Comparison of ENCODE assay signal across 19 cellular contexts in the genomic region with DNA sequence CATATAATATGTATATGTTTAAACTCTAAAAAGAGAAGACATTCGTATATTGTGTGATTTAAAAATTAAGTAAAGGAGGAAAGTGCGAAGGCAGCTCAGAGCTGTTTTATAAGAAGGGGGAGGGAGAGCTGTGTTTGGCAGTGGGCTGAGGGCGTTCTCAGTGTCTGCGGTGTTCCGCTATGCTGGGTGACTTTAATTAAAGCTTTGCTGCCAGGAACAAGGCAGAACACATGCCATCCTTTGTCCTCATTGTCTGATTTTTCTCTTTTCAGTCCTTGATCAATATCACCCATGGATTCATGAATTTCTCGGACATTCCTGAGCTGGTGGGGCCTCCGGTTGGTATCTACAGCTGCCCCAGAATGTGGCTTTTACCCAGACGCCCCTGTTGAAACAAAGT.
"Had no signal": no experiment of that assay in that cellular context is flagged by ENCODE, and none has a peak within 500 bp of the region (broad histone marks: within the 10 kb centered on the region; RNA-seq: fewer than 3 reads in every experiment).

No MANE protein-coding gene starts in this region.

- FAIRE-seq: islet of Langerhans, urothelium cell line had no signal

- H3K4me3 ChIP-seq: gastroesophageal sphincter, heart right ventricle, psoas muscle, right lobe of liver, thyroid gland had no signal

- H3K9me3 Mint-ChIP-seq: activated CD4-positive, alpha-beta memory T cell treated with anti-CD3 and anti-CD28 coated beads, Interleukin-2, amount 10 ng/mL, durations not matched to agents 7 days and 5 days; activated naive CD4-positive, alpha-beta T cell treated with anti-CD3 and anti-CD28 coated beads, Interleukin-2, amount 50 U/mL, for 72 hours; activated T-cell treated with anti-CD3 and anti-CD28 coated beads, Interleukin-2, amount 50 U/mL, for 4 hours; central memory CD8-positive, alpha-beta T cell; naive thymus-derived CD8-positive, alpha-beta T cell; WTC11 had no signal

- H3K9me3 ChIP-seq: gastroesophageal sphincter, heart right ventricle, psoas muscle, right lobe of liver, thyroid gland had no signal

- H3K4me3 Mint-ChIP-seq: activated CD4-positive, alpha-beta memory T cell treated with anti-CD3 and anti-CD28 coated beads, Interleukin-2, amount 10 ng/mL, durations not matched to agents 7 days and 5 days; activated T-cell treated with anti-CD3 and anti-CD28 coated beads, Interleukin-2, amount 50 U/mL, for 4 hours; central memory CD8-positive, alpha-beta T cell; naive thymus-derived CD8-positive, alpha-beta T cell; T-helper 1 cell treated with Interleukin-12 subunit alpha and Interleukin-12 subunit beta and Interleukin-4 antibody, amounts not matched to agents 30 μg/mL and 1 μg/mL, for 36 hours; WTC11 had no signal

- DNase-seq: activated CD4-positive, alpha-beta memory T cell treated with anti-CD3 and anti-CD28 coated beads, Interleukin-2, amount 10 ng/mL, durations not matched to agents 7 days and 5 days; activated CD4-positive, alpha-beta T cell treated with anti-CD3 and anti-CD28 coated beads for 4 hours; activated effector memory CD4-positive, alpha-beta T cell treated with Interleukin-2 at 50 U/mL for 16 hours; activated T-cell treated with anti-CD3 and anti-CD28 coated beads, Interleukin-2, amount 50 U/mL, for 4 hours; brain microvascular endothelial cell; heart right ventricle; naive thymus-derived CD8-positive, alpha-beta T cell; psoas muscle; right lobe of liver; stimulated activated CD4-positive, alpha-beta T cell treated with anti-CD3 and anti-CD28 coated beads, Interleukin-12 subunit alpha, Interleukin-12 subunit beta, amount 100 ng/mL, for 4 hours; stimulated activated CD4-positive, alpha-beta T cell treated with anti-CD3 and anti-CD28 coated beads, Interleukin-2, amount 100 ng/mL, for 24 hours; thyroid gland had no signal

- H3K4me1 ChIP-seq: psoas muscle, right lobe of liver, thyroid gland had no signal

- H3K27me3 Mint-ChIP-seq: central memory CD8-positive, alpha-beta T cell had no signal

- H3K27ac ChIP-seq: brain microvascular endothelial cell, gastroesophageal sphincter, heart right ventricle, psoas muscle, right lobe of liver, thyroid gland had no signal

- H3K36me3 Mint-ChIP-seq: activated naive CD4-positive, alpha-beta T cell treated with anti-CD3 and anti-CD28 coated beads, Interleukin-2, amount 50 U/mL, for 72 hours; naive thymus-derived CD8-positive, alpha-beta T cell; WTC11 had no signal

- H3K4me1 Mint-ChIP-seq: WTC11 had no signal

- H3K27ac Mint-ChIP-seq: activated CD4-positive, alpha-beta memory T cell treated with anti-CD3 and anti-CD28 coated beads, Interleukin-2, amount 10 ng/mL, durations not matched to agents 7 days and 5 days; activated naive CD4-positive, alpha-beta T cell treated with anti-CD3 and anti-CD28 coated beads, Interleukin-2, amount 50 U/mL, for 72 hours; naive thymus-derived CD8-positive, alpha-beta T cell; T-helper 1 cell treated with Interleukin-12 subunit alpha and Interleukin-12 subunit beta and Interleukin-4 antibody, amounts not matched to agents 30 μg/mL and 1 μg/mL, for 36 hours; WTC11 had no signal

- H3K36me3 ChIP-seq: brain microvascular endothelial cell, right lobe of liver, thyroid gland had no signal

- H3K27me3 ChIP-seq: brain microvascular endothelial cell, gastroesophageal sphincter, right lobe of liver, thyroid gland had no signal
